11 cellular contexts compared by ENCODE assay signal in the genomic region with DNA sequence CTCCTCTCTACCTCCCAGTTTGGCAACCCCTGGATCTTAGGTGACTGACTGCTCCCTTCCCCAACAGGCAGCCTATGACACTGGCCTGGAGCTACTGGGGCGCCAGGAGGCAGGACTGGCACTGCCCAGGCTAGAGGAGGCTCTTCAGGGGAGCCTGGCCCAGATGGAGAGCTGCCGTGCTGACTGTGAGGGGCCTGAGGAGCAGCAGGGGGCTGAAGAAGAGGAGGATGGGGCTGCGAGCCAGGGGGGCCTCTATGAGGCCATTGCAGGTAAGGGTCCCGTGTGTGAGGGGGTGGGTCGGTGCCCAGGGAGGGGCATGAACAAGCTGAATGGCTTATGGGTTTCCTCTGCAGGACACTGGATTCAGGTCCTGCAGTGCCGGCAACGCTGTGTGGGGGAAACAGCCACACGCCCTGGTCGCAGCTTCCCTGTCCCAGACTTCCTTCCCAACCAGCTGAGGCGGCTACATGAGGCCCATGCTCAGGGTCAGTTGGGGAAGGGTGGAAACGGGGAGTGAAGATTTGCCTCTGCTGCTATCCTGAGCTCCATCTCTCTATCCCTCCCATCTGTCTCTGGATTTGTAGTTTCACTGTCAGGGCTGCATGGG. TPM values are rescaled to one million over a fixed set of nuclear protein-coding genes. Genes with fewer than 3 reads are reported as not detected.
DNase-seq lines count a peak whose midpoint lies in the region; ATAC-seq and TF ChIP-seq lines count a peak whose summit lies in the region.
"Had no signal": no experiment of that assay in that cellular context is flagged by ENCODE, and none has a peak within 500 bp of the region (broad histone marks: within the 10 kb centered on the region; RNA-seq: fewer than 3 reads in every experiment).

No MANE protein-coding gene starts in this region.

- H3K4me2 ChIP-seq in Karpas-422 (ENCODE audit: low read depth, low read length, poor library complexity, severe bottlenecking) (peak overlapping the region; percentile 93), hepatocyte (peak overlapping the region; percentile 79)
- H3K4me2 ChIP-seq: KMS-11 had no signal

- TF ChIP-seq POLR2A in upper lobe of left lung (IDR thresholded peaks at IDR 0.05): no peak

- H3K27ac ChIP-seq in Karpas-422 (ENCODE audit: low read length) (no peak overlapping the region), hepatocyte (no peak overlapping the region), upper lobe of left lung (no peak overlapping the region)
- H3K27ac ChIP-seq: KMS-11, left lung had no signal

- TF ChIP-seq CTCF in AG04449 (IDR thresholded peaks at IDR 0.05; ENCODE audit: insufficient read depth, low read length, missing control alignments) (no peak), hepatocyte (IDR thresholded peaks at IDR 0.05; ENCODE audit: poor library complexity) (no peak), upper lobe of left lung (IDR thresholded peaks at IDR 0.05) (no peak)

- CTCF ChIA-PET in AG04449 (lab: Yijun Ruan, JAX): interaction anchor here (1.1 to 17.9 kb wide), 6 partner anchors 17 to 215 kb away, joined by 3 to 316 read pairs (median 8); partner anchors contain the start of genes CDCA3, GNB3, MLF2 and PTMS

- H3K27me3 ChIP-seq in Karpas-422 (ENCODE audit: low read length): no peaks in the 10 kb centered on the region
- no peaks in the 10 kb centered on the region for H3K27me3 ChIP-seq in hepatocyte
- peaks cover 0 to 23% (median 5%) of the 10 kb centered on the region in 4 donors for H3K27me3 ChIP-seq in upper lobe of left lung

- no peaks in the 10 kb centered on the region for H4K20me1 ChIP-seq in Karpas-422 (ENCODE audit: insufficient read depth, low read depth, low read length)
- H4K20me1 ChIP-seq in hepatocyte (ENCODE audit: insufficient read depth, poor library complexity, severe bottlenecking): no peaks in the 10 kb centered on the region

- peaks cover 46% of the 10 kb centered on the region for H3K4me1 ChIP-seq in Karpas-422 (ENCODE audit: low read length)
- H3K4me1 ChIP-seq in hepatocyte (ENCODE audit: insufficient read depth): peaks cover 3% of the 10 kb centered on the region
- peaks cover 15 to 31% (median 25%) of the 10 kb centered on the region in 4 donors for H3K4me1 ChIP-seq in upper lobe of left lung

- H3K36me3 ChIP-seq in Karpas-422 (ENCODE audit: insufficient read depth, low read length): no peaks in the 10 kb centered on the region
- no peaks in the 10 kb centered on the region for H3K36me3 ChIP-seq in hepatocyte (replicated peaks; ENCODE audit: insufficient read depth, low read depth)
- peaks cover 0 to 10% (median 0%) of the 10 kb centered on the region in 4 donors for H3K36me3 ChIP-seq in upper lobe of left lung
- H3K36me3 ChIP-seq: left lung had no signal

- 95% methylated on average over 7 of the region's 11 CpGs for WGBS in hepatocyte (ENCODE audit: low lambda C conversion rate, missing lambda C conversion rate)
- WGBS in upper lobe of left lung, 2 donors: 74 to 90% methylated on average over 5 to 11 of the region's 11 CpGs

- H3K79me2 ChIP-seq in Karpas-422 (ENCODE audit: low read length): no peaks in the 10 kb centered on the region
- H3K79me2 ChIP-seq in hepatocyte: peaks cover 6% of the 10 kb centered on the region

- H3K4me3 ChIP-seq in AG04449 (ENCODE audit: low read depth, low read length): peak overlapping the region; percentile 91
- peak overlapping the region; percentile 76; the same call in 1 of the 2 replicates for H3K4me3 ChIP-seq in Karpas-422 (ENCODE audit: low read length)
- no peak overlapping the region for H3K4me3 ChIP-seq in hepatocyte
- no peak overlapping the region for H3K4me3 ChIP-seq in upper lobe of left lung

- H3K9me2 ChIP-seq in Karpas-422 (replicated peaks; ENCODE audit: insufficient read depth, low read length): no peaks in the 10 kb centered on the region
- no peaks in the 10 kb centered on the region for H3K9me2 ChIP-seq in hepatocyte (replicated peaks; ENCODE audit: insufficient read depth)

- no peak for DNase-seq in AG04449 (ENCODE audit: low read depth, low spot score)
- DNase-seq in Karpas-422: no peak
- no peak for DNase-seq in hepatocyte (ENCODE audit: low spot score)
- DNase-seq in upper lobe of left lung: no peak
- DNase-seq in HCEC 1CT: no peak
- DNase-seq: activated CD4-positive, alpha-beta T cell treated with anti-CD3 and anti-CD28 coated beads, Interleukin-2, amount 50 U/mL, for 1 hour; C1 segment of cervical spinal cord; left lung; SIG-M5 had no signal

- POLR2A ChIA-PET in AG04449 (lab: Yijun Ruan, JAX): interaction anchor here (2.3 to 4.6 kb wide), 5 partner anchors 10 to 64 kb away, joined by 7 to 25 read pairs (median 17); partner anchors contain the start of genes CDCA3, GNB3, PTMS and TPI1

- H3K9me3 ChIP-seq in Karpas-422 (ENCODE audit: low read length) (no peaks in the 10 kb centered on the region), hepatocyte (ENCODE audit: low read depth) (no peaks in the 10 kb centered on the region), upper lobe of left lung (no peaks in the 10 kb centered on the region)
- H3K9me3 ChIP-seq: left lung had no signal

- ATAC-seq in upper lobe of left lung (ENCODE audit: low FRiP score in 2 of 2) (no peak), HG02571 (IDR thresholded peaks at IDR 0.05; ENCODE audit: unreplicated experiment) (no peak)
- ATAC-seq: left lung had no signal

- no peak overlapping the region for H2AFZ ChIP-seq in Karpas-422 (ENCODE audit: low read length)
- H2AFZ ChIP-seq in hepatocyte: no peak overlapping the region

- peak overlapping the region; percentile 83 for H3K9ac ChIP-seq in Karpas-422 (ENCODE audit: low read length)
- H3K9ac ChIP-seq: KMS-11 had no signal

- no peak for TF ChIP-seq EP300 in upper lobe of left lung (IDR thresholded peaks at IDR 0.05)

RNA-seq across cellular contexts. Expression of gene P3H3, which starts 2.2 kb away (rescaled TPM):
- 3.1 and 8.3 TPM in 2 replicates for total RNA-seq in Karpas-422 (2014; rRNA removed; shearing (Covaris generic); ENCODE audit: low replicate concordance)
- 19.6 and 38.1 TPM in 2 replicates for total RNA-seq in hepatocyte
- polyA plus RNA-seq in hepatocyte: 38.6 and 47.3 TPM in 2 replicates
- total RNA-seq in upper lobe of left lung: 10 to 100 TPM in 2 of 6 donors, 1 to 10 TPM in 4; 2.7 to 15.7 (median 7.0) TPM

RNA-seq across cellular contexts. Expression of gene GPR162, which starts 8.8 kb away (rescaled TPM):
- total RNA-seq in Karpas-422 (2014; rRNA removed; shearing (Covaris generic); ENCODE audit: low replicate concordance): not detected in 2 replicates
- total RNA-seq in hepatocyte (1.2 and 2.3 TPM in 2 replicates), upper lobe of left lung (10 to 100 TPM in 5 of 6 donors, 1 to 10 TPM in 1; 8.1 to 47.1 (median 16.5) TPM)
- polyA plus RNA-seq in hepatocyte: 2.3 and 6.2 TPM in 2 replicates

RNA-seq across cellular contexts. Expression of gene GNB3, which starts 10.3 kb away (rescaled TPM):
- 14.9 and 27.0 TPM in 2 replicates for total RNA-seq in Karpas-422 (2014; rRNA removed; shearing (Covaris generic); ENCODE audit: low replicate concordance)
- 1.6 and 2.6 TPM in 2 replicates for total RNA-seq in hepatocyte
- polyA plus RNA-seq in hepatocyte: 10.2 and 19.1 TPM in 2 replicates
- total RNA-seq in upper lobe of left lung: 1 to 10 TPM in 2 of 6 donors, under 1 TPM in 3, not detected in 1; 0.44 to 1.4 (median 0.86) TPM

RNA-seq across cellular contexts. Expression of gene CDCA3, which starts 20.7 kb away (rescaled TPM):
- 47.6 and 70.0 TPM in 2 replicates for total RNA-seq in Karpas-422 (2014; rRNA removed; shearing (Covaris generic); ENCODE audit: low replicate concordance)
- 7.5 and 8.5 TPM in 2 replicates for total RNA-seq in hepatocyte
- 18.2 and 20.6 TPM in 2 replicates for polyA plus RNA-seq in hepatocyte
- 10 to 100 TPM in 1 of 6 donors, 1 to 10 TPM in 3, under 1 TPM in 1, not detected in 1; 0.39 to 10.3 (median 2.8) TPM for total RNA-seq in upper lobe of left lung

RNA-seq across cellular contexts. Expression of gene USP5, which starts 21.6 kb away (rescaled TPM):
- total RNA-seq in Karpas-422 (2014; rRNA removed; shearing (Covaris generic); ENCODE audit: low replicate concordance): 36.9 and 66.6 TPM in 2 replicates
- total RNA-seq in hepatocyte: 60.5 and 61.6 TPM in 2 replicates
- polyA plus RNA-seq in hepatocyte: 73.7 and 78.9 TPM in 2 replicates
- 10 to 100 TPM; 22.6 to 77.0 (median 35.6) TPM for total RNA-seq in upper lobe of left lung

Comparison
In these comparisons a context has a peak if more than half of its experiments do, and no peak if none do; other contexts are left out.
1. H3K4me3 ChIP-seq: peak in AG04449 (single experiment) and Karpas-422 (single experiment); none in hepatocyte (single experiment) and upper lobe of left lung (0 of 4).